In the genomic region with DNA sequence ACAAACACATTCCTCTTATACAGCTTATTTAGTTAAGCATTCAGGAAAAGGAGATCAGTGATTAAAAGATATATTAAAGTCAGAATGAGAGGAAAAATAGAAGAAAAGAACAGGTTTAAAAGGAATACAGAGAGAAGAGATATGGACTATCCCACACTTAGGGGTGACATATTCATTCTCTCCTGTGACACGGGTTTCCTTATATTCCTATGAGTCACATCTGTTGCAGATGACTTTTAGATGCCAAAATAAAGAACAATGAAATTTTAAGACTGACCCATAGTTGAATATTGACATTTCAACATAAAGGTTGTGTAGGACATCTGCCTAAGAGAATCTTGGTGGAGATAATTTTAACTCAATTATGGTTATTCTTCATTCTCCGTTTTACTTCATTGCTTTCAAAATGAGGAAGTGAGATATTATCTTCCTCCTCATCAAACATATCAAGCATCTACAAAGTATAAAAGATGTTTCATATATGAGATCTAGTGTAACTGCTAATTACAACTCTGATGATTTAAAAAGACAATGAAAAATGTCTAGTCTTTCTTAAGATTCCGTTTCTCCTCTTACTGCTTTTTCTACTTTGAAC, we compare ENCODE assay signal across 14 cellular contexts.
DNase-seq lines count a peak whose midpoint lies in the region; ATAC-seq, FAIRE-seq and TF ChIP-seq lines count a peak whose summit lies in the region.
"Had no signal": no experiment of that assay in that cellular context is flagged by ENCODE, and none has a peak within 500 bp of the region (broad histone marks: within the 10 kb centered on the region; RNA-seq: fewer than 3 reads in every experiment).

No MANE protein-coding gene starts in this region.

- ATAC-seq in GM18909 (IDR thresholded peaks at IDR 0.05; ENCODE audit: poor library complexity, unreplicated experiment) (peak; percentile 72), HG03354 (IDR thresholded peaks at IDR 0.05; ENCODE audit: poor library complexity, severe bottlenecking, unreplicated experiment) (peak; percentile 73), GM18505 (IDR thresholded peaks at IDR 0.05; ENCODE audit: unreplicated experiment) (no peak)
- ATAC-seq: naive thymus-derived CD8-positive, alpha-beta T cell; Panc1; right cardiac atrium had no signal

- FAIRE-seq in GM12891 (lab: Jason Lieb, UNC) = no peak

- H3K4me1 ChIP-seq in HAP-1 = no peaks in the 10 kb centered on the region

- no peaks in the 10 kb centered on the region for H3K27me3 ChIP-seq in HAP-1 (ENCODE audit: low read depth)

- DNase-seq in GM12891 (ENCODE audit: insufficient read length, low spot score) = no peak
- DNase-seq in SK-N-DZ (ENCODE audit: low spot score) = peak; percentile 18
- DNase-seq in NCI-H146 treated with DMSO at 0.1 percent for 48 hours (lab: John Stamatoyannopoulos, UW; ENCODE audit: unreplicated experiment) = no peak
- no peak for DNase-seq in HAP-1 (ENCODE audit: low spot score in 2 of 2)
- no peak for DNase-seq in RPMI8226
- DNase-seq: CD4-positive, alpha-beta memory T cell; effector CD4-positive, alpha-beta T cell; naive thymus-derived CD8-positive, alpha-beta T cell; NCI-H1694 treated with DMSO at 0.1 percent for 48 hours; right cardiac atrium had no signal

- H3K36me3 ChIP-seq in HAP-1 (replicated peaks) = no peaks in the 10 kb centered on the region

- in situ Hi-C loops in HAP-1 (cut with MboI; ENCODE audit: low sequenced_read_pairs) = no loop called here

- H3K4me3 ChIP-seq in HAP-1 = no peak overlapping the region

- no peaks in the 10 kb centered on the region for H3K9me3 ChIP-seq in HAP-1

- TF ChIP-seq POLR2A in GM12891 (IDR thresholded peaks at IDR 0.05; ENCODE audit: low read depth, low read length) = no peak
- TF ChIP-seq POLR2A in GM18505 (IDR thresholded peaks at IDR 0.05; ENCODE audit: borderline replicate concordance, extremely low read depth, insufficient read depth, insufficient read length) = no peak

TF ChIP-seq in GM12891, 5 proteins besides CTCF, POLR2A, EP300 and RAD21:
- TF ChIP-seq TAF1 (IDR thresholded peaks at IDR 0.05; ENCODE audit: low read depth, low read length) (no peak), SPI1 (IDR thresholded peaks at IDR 0.05; ENCODE audit: low read depth, low read length) (peak; percentile 75)
